ENCODE assay signal across 19 cellular contexts in the genomic region with DNA sequence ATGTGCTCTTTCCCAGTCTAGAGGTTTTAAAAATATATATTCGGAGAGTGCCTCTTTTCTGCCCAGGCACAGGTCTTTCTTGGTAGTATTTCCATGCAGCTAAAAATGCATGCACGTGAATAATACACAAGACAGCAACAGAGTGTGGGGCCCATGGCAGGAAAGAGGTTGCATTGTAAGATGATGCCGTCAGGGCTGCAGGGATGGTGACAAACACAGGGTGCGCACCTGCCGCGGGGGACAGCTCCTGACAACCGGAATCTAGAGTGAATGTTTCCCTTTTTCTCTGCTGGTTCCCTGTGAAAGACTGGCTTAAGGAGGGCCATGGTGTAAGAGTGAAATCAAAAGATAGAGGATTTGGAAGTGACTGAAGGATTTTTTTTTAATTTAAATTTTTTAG.
DNase-seq lines count a peak whose midpoint lies in the region; ATAC-seq and TF ChIP-seq lines count a peak whose summit lies in the region.
"Had no signal": no experiment of that assay in that cellular context is flagged by ENCODE, and none has a peak within 500 bp of the region (broad histone marks: within the 10 kb centered on the region; RNA-seq: fewer than 3 reads in every experiment).

No MANE protein-coding gene starts in this region.

- H3K27me3 Mint-ChIP-seq in GM23338 (ENCODE audit: insufficient read depth, low read depth, poor library complexity) = peaks cover 30% of the 10 kb centered on the region
- H3K27me3 Mint-ChIP-seq in chondrocyte (ENCODE audit: low read depth) = no peaks in the 10 kb centered on the region
- H3K27me3 Mint-ChIP-seq in nephron (ENCODE audit: low read depth) = peaks cover 19% of the 10 kb centered on the region
- H3K27me3 Mint-ChIP-seq in CD4-positive, alpha-beta T cell = peaks cover 76% of the 10 kb centered on the region

- H3K36me3 Mint-ChIP-seq in GM23338 (ENCODE audit: low read depth) = peaks cover 12% of the 10 kb centered on the region
- H3K36me3 Mint-ChIP-seq in chondrocyte (ENCODE audit: low read depth) = peaks cover 4% of the 10 kb centered on the region
- H3K36me3 Mint-ChIP-seq in nephron (ENCODE audit: low read depth) = no peaks in the 10 kb centered on the region
- H3K36me3 Mint-ChIP-seq in CD4-positive, alpha-beta T cell (ENCODE audit: low read depth) = no peaks in the 10 kb centered on the region
- H3K36me3 Mint-ChIP-seq: CD14-positive monocyte; stimulated activated effector memory CD8-positive, alpha-beta T cell treated with anti-CD3 and anti-CD28 coated beads, Interleukin-12 subunit alpha, Interleukin-12 subunit beta, amount 100 ng/mL, for 72 hours had no signal

- H3K27me3 ChIP-seq in BLaER1 (peaks cover 64% of the 10 kb centered on the region), GM23338 (ENCODE audit: insufficient read depth) (peaks cover 6% of the 10 kb centered on the region), mammary epithelial cell (ENCODE audit: insufficient read depth, low read length) (no peaks in the 10 kb centered on the region)
- peaks cover 57% of the 10 kb centered on the region for H3K27me3 ChIP-seq in CD4-positive, alpha-beta T cell (ENCODE audit: control insufficient read depth, insufficient read depth, low read length)
- H3K27me3 ChIP-seq: brain microvascular endothelial cell had no signal

- H3K4me1 Mint-ChIP-seq in GM23338 (peaks cover 74% of the 10 kb centered on the region), chondrocyte (ENCODE audit: low read depth) (peaks cover 30% of the 10 kb centered on the region), nephron (peaks cover 67% of the 10 kb centered on the region)
- peaks cover 10% of the 10 kb centered on the region for H3K4me1 Mint-ChIP-seq in CD4-positive, alpha-beta T cell (ENCODE audit: low read depth)
- H3K4me1 Mint-ChIP-seq: activated CD4-positive, alpha-beta memory T cell treated with anti-CD3 and anti-CD28 coated beads, Interleukin-2, amount 10 ng/mL, durations not matched to agents 7 days and 5 days; CD14-positive monocyte had no signal

- CTCF ChIA-PET in mammary epithelial cell (lab: Charles Lee; ENCODE audit: low non-redundant PET) = no interaction called here
- CTCF ChIA-PET in CD4-positive, alpha-beta T cell (lab: Charles Lee) = no interaction called here

- in situ Hi-C loops in mammary epithelial cell (cut with MboI; ENCODE audit: low sequenced_read_pairs in 2 of 2) = no loop called here

- H3K9me3 Mint-ChIP-seq in GM23338 (no peaks in the 10 kb centered on the region), chondrocyte (ENCODE audit: low read depth) (no peaks in the 10 kb centered on the region), nephron (no peaks in the 10 kb centered on the region)
- no peaks in the 10 kb centered on the region for H3K9me3 Mint-ChIP-seq in CD4-positive, alpha-beta T cell
- H3K9me3 Mint-ChIP-seq: activated CD4-positive, alpha-beta memory T cell treated with anti-CD3 and anti-CD28 coated beads, Interleukin-2, amount 10 ng/mL, durations not matched to agents 7 days and 5 days; stimulated activated effector memory CD8-positive, alpha-beta T cell treated with anti-CD3 and anti-CD28 coated beads, Interleukin-12 subunit alpha, Interleukin-12 subunit beta, amount 100 ng/mL, for 72 hours had no signal

- no peak overlapping the region for H3K27ac ChIP-seq in BLaER1
- no peak overlapping the region for H3K27ac ChIP-seq in GM23338 (ENCODE audit: low read depth)
- no peak overlapping the region for H3K27ac ChIP-seq in mammary epithelial cell (ENCODE audit: insufficient read depth, low read depth, low read length)
- H3K27ac ChIP-seq in CD4-positive, alpha-beta T cell (ENCODE audit: low read depth, low read length) = no peak overlapping the region
- H3K27ac ChIP-seq: brain microvascular endothelial cell, left lung had no signal

- peaks cover 49% of the 10 kb centered on the region for H3K4me1 ChIP-seq in BLaER1
- H3K4me1 ChIP-seq in GM23338 (ENCODE audit: insufficient read depth) = peaks cover 80% of the 10 kb centered on the region
- no peaks in the 10 kb centered on the region for H3K4me1 ChIP-seq in mammary epithelial cell (ENCODE audit: insufficient read depth, low read length)

- no peak for DNase-seq in GM23338 (ENCODE audit: low spot score)
- DNase-seq in chondrocyte (ENCODE audit: low spot score) = no peak
- no peak for DNase-seq in midbrain (lab: John Stamatoyannopoulos, UW)
- no peak for DNase-seq in mammary epithelial cell
- DNase-seq in CD4-positive, alpha-beta T cell = no peak
- DNase-seq: activated CD4-positive, alpha-beta memory T cell treated with anti-CD3 and anti-CD28 coated beads, Interleukin-2, amount 10 ng/mL, durations not matched to agents 7 days and 5 days; activated CD4-positive, CD25-positive, alpha-beta regulatory T cell; activated effector memory CD4-positive, alpha-beta T cell treated with anti-CD3 and anti-CD28 coated beads, Interleukin-2, amount 50 U/mL, for 16 hours; brain microvascular endothelial cell; effector memory CD4-positive, alpha-beta T cell; esophagus squamous epithelium; HCEC 1CT; stimulated activated CD4-positive, alpha-beta T cell treated with anti-CD3 and anti-CD28 coated beads, Interleukin-2, amount 100 ng/mL, for 24 hours had no signal

- H2AFZ ChIP-seq in GM23338 (no peak overlapping the region), mammary epithelial cell (ENCODE audit: low read depth, low read length) (no peak overlapping the region)

- no TSS peak for BruUV-seq in mammary epithelial cell (replicated peaks; lab: Mats Ljungman, UMichigan)

- peaks cover 15% of the 10 kb centered on the region for H3F3A ChIP-seq in GM23338 (replicated peaks; ENCODE audit: low read depth)

- intact Hi-C loops in mammary epithelial cell (cut with micrococcal nuclease) = no loop called here
- intact Hi-C loops in CD4-positive, alpha-beta T cell (cut with DNase I, micrococcal nuclease) = no loop called here

- 96% methylated on average over 6 of the region's 7 CpGs for WGBS in mammary epithelial cell (ENCODE audit: low coverage, missing lambda C conversion rate)

- H3K9me3 ChIP-seq in BLaER1 = no peaks in the 10 kb centered on the region
- H3K9me3 ChIP-seq in mammary epithelial cell (replicated peaks; ENCODE audit: insufficient read depth, low read length) = no peaks in the 10 kb centered on the region
- no peaks in the 10 kb centered on the region for H3K9me3 ChIP-seq in CD4-positive, alpha-beta T cell (ENCODE audit: control insufficient read depth, low read length)
- H3K9me3 ChIP-seq: esophagus squamous epithelium, left lung had no signal

- dilution Hi-C loops in mammary epithelial cell (cut with HindIII; ENCODE audit: low sequenced_read_pairs) = no loop called here

- POLR2A ChIA-PET in CD4-positive, alpha-beta T cell (lab: Charles Lee) = no interaction called here

- H3K9ac ChIP-seq in BLaER1 (no peak overlapping the region), mammary epithelial cell (ENCODE audit: insufficient read depth, low read length) (no peak overlapping the region)

- no peak overlapping the region for H3K4me3 ChIP-seq in BLaER1
- peak overlapping the region; percentile 96 for H3K4me3 ChIP-seq in GM23338
- no peak overlapping the region for H3K4me3 ChIP-seq in mammary epithelial cell (replicated peaks in 1 of 3; ENCODE audit: insufficient read depth in 1 of 3, low read depth in 2 of 3, low read length in 3 of 3)
- H3K4me3 ChIP-seq: esophagus squamous epithelium, left lung had no signal

- peak overlapping the region; percentile 96 for H3K4me2 ChIP-seq in BLaER1
- H3K4me2 ChIP-seq in GM23338 = peak overlapping the region; percentile 100
- H3K4me2 ChIP-seq in mammary epithelial cell (ENCODE audit: insufficient read depth, low read depth, low read length) = no peak overlapping the region

- H3K36me3 ChIP-seq in BLaER1 (no peaks in the 10 kb centered on the region), GM23338 (ENCODE audit: insufficient read depth) (no peaks in the 10 kb centered on the region), mammary epithelial cell (ENCODE audit: insufficient read depth, low read length) (no peaks in the 10 kb centered on the region)
- H3K36me3 ChIP-seq: brain microvascular endothelial cell, left lung had no signal

- no peak overlapping the region for H3K27ac Mint-ChIP-seq in GM23338
- peak overlapping the region; percentile 29 for H3K27ac Mint-ChIP-seq in chondrocyte (ENCODE audit: unreplicated experiment)
- peak overlapping the region; percentile 13 to 92 (median 87) for H3K27ac Mint-ChIP-seq in nephron
- H3K27ac Mint-ChIP-seq in CD4-positive, alpha-beta T cell = no peak overlapping the region
- H3K27ac Mint-ChIP-seq: activated CD4-positive, alpha-beta memory T cell treated with anti-CD3 and anti-CD28 coated beads, Interleukin-2, amount 10 ng/mL, durations not matched to agents 7 days and 5 days; CD14-positive monocyte; stimulated activated effector memory CD8-positive, alpha-beta T cell treated with anti-CD3 and anti-CD28 coated beads, Interleukin-12 subunit alpha, Interleukin-12 subunit beta, amount 100 ng/mL, for 72 hours had no signal

- H3K9me2 ChIP-seq in GM23338 (ENCODE audit: insufficient read depth) = no peaks in the 10 kb centered on the region

- no peak for ATAC-seq in GM23338
- no peak for ATAC-seq in HG03520 (IDR thresholded peaks at IDR 0.05; ENCODE audit: unreplicated experiment)
- no peak for ATAC-seq in CD4-positive, alpha-beta T cell (ENCODE audit: poor library complexity)
- ATAC-seq: stimulated activated effector memory CD8-positive, alpha-beta T cell treated with anti-CD3 and anti-CD28 coated beads, Interleukin-12 subunit alpha, Interleukin-12 subunit beta, amount 100 ng/mL, for 72 hours had no signal

- H3K79me2 ChIP-seq in GM23338 (replicated peaks; ENCODE audit: insufficient read depth) (peaks cover 73% of the 10 kb centered on the region), mammary epithelial cell (ENCODE audit: insufficient read depth, low read length) (peaks cover 12% of the 10 kb centered on the region)

- H4K20me1 ChIP-seq in BLaER1 = peaks cover 16% of the 10 kb centered on the region
- H4K20me1 ChIP-seq in GM23338 (replicated peaks; ENCODE audit: insufficient read depth) = peaks cover 28% of the 10 kb centered on the region
- peaks cover 2% of the 10 kb centered on the region for H4K20me1 ChIP-seq in mammary epithelial cell (ENCODE audit: insufficient read depth, low read length)

- TF ChIP-seq CTCF in GM23338 (conservative IDR thresholded peaks at IDR 0.05; ENCODE audit: low read depth in 2 of 2) (no peak), chondrocyte (IDR thresholded peaks at IDR 0.05) (no peak), nephron (IDR thresholded peaks at IDR 0.05; ENCODE audit: unreplicated experiment in 3 of 3) (no peak), mammary epithelial cell (conservative IDR thresholded peaks at IDR 0.05 in 1 of 2, IDR thresholded peaks at IDR 0.05 in 1 of 2; ENCODE audit: extremely low read depth in 1 of 2, insufficient read depth in 1 of 2, low read depth in 1 of 2, low read length in 2 of 2) (no peak)
- TF ChIP-seq CTCF in CD4-positive, alpha-beta T cell (IDR thresholded peaks at IDR 0.05) = no peak

- H3K4me3 Mint-ChIP-seq in GM23338 (peak overlapping the region; percentile 79), chondrocyte (ENCODE audit: unreplicated experiment) (no peak overlapping the region), nephron (peak overlapping the region; percentile 94 to 96 (median 95))
- H3K4me3 Mint-ChIP-seq in CD4-positive, alpha-beta T cell = no peak overlapping the region
- H3K4me3 Mint-ChIP-seq: activated CD4-positive, alpha-beta memory T cell treated with anti-CD3 and anti-CD28 coated beads, Interleukin-2, amount 10 ng/mL, durations not matched to agents 7 days and 5 days; stimulated activated effector memory CD8-positive, alpha-beta T cell treated with anti-CD3 and anti-CD28 coated beads, Interleukin-12 subunit alpha, Interleukin-12 subunit beta, amount 100 ng/mL, for 72 hours had no signal

Comparison
In these comparisons a context has a peak if more than half of its experiments do, and no peak if none do; other contexts are left out.
1. H3K27ac Mint-ChIP-seq: peak in chondrocyte (single experiment) and nephron (3 of 3); none in GM23338 (single experiment) and CD4-positive, alpha-beta T cell (single experiment).
2. H3K4me3 Mint-ChIP-seq: peak in GM23338 (single experiment) and nephron (3 of 3); none in chondrocyte (single experiment) and CD4-positive, alpha-beta T cell (single experiment).